ENCODE assay signal across 8 cellular contexts in the genomic region with DNA sequence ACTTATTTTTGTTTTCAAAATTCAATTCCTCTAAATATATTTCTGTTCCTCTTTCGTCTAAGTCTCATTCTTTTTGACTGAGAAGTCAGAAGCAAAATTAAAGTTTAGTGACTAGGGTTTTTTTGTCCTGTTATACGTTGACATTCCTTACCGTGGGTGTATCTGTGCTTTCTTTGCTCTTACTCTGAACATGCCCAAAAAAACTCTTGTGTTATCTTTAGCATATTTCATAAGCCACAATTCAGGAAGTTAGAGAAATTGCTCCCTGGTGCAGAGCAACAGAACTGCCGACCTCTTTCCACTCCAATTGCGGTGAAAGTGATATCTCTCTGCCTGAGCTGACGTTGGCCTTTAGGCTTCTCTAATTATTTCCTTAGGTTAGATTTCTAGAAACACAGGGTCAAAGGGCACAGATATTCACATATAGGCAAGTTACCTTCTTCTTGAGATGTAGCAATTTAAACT.
DNase-seq lines count a peak whose midpoint lies in the region; ATAC-seq and TF ChIP-seq lines count a peak whose summit lies in the region.

No MANE protein-coding gene starts in this region.

- H3K27me3 Mint-ChIP-seq in natural killer cell (ENCODE audit: low read depth in 2 of 2), result no peaks in the 10 kb centered on the region

- peaks cover 45 to 46% of the 10 kb centered on the region in 2 donors for H3K4me1 Mint-ChIP-seq in natural killer cell

- peak overlapping the region; percentile 98 to 100 for H3K27ac Mint-ChIP-seq in natural killer cell

- CTCF ChIA-PET in RWPE1 (lab: Yijun Ruan, JAX), result interaction anchor here (0.5 to 0.6 kb wide), 2 partner anchors 48 to 990 kb away, joined by 3 to 4 read pairs; no protein-coding TSS in a partner anchor

- peak overlapping the region; percentile 99 for H3K27ac ChIP-seq in RWPE1

- no peaks in the 10 kb centered on the region for H3K36me3 Mint-ChIP-seq in natural killer cell

- intact Hi-C loops in natural killer cell (cut with micrococcal nuclease), result loop anchor here (5.0 kb wide), 1 partner anchor 65 kb away; a partner anchor contains a TSS

- H3K4me3 ChIP-seq in AG10803 (ENCODE audit: low read length), result no peak overlapping the region

- ATAC-seq in GM21723 (IDR thresholded peaks at IDR 0.05; ENCODE audit: unreplicated experiment), result peak; percentile 34
- peak in 1 of 3 donors; percentile 7 for ATAC-seq in natural killer cell
- ATAC-seq in activated CD4-positive, CD25-positive, alpha-beta regulatory T cell treated with anti-CD3 and anti-CD28 coated beads, Interleukin-2, amount 50 U/mL, for 24 hours, result no peak

- TF ChIP-seq CTCF in AG10803 (conservative IDR thresholded peaks at IDR 0.05; ENCODE audit: low read length), result no peak
- no peak for TF ChIP-seq CTCF in RWPE1 (conservative IDR thresholded peaks at IDR 0.05; ENCODE audit: low read depth)
- TF ChIP-seq CTCF in natural killer cell (IDR thresholded peaks at IDR 0.05), result no peak

- H3K4me3 Mint-ChIP-seq in natural killer cell, result peak overlapping the region; percentile 83

- no peaks in the 10 kb centered on the region for H3K9me3 Mint-ChIP-seq in natural killer cell

- peak; percentile 70 for DNase-seq in AG10803 (ENCODE audit: low read depth)
- DNase-seq in RWPE1 (ENCODE audit: low spot score), result no peak
- peak; percentile 57 for DNase-seq in dermis blood vessel endothelial cell
- no peak for DNase-seq in natural killer cell
- DNase-seq in occipital lobe (lab: John Stamatoyannopoulos, UW), result no peak
- no peak for DNase-seq in NCI-H1930 (lab: John Stamatoyannopoulos, UW)

- POLR2A ChIA-PET in RWPE1 (lab: Yijun Ruan, JAX; ENCODE audit: low non-redundant PET), result no interaction called here

Comparison
In these comparisons a context has a peak if more than half of its experiments do, and no peak if none do; other contexts are left out.
1. DNase-seq: peak in AG10803 (single experiment) and dermis blood vessel endothelial cell (single experiment); none in RWPE1 (single experiment), natural killer cell (single experiment), occipital lobe (single experiment) and NCI-H1930 (0 of 2).